Comparison of ENCODE assay signal across 9 cellular contexts in the genomic region with DNA sequence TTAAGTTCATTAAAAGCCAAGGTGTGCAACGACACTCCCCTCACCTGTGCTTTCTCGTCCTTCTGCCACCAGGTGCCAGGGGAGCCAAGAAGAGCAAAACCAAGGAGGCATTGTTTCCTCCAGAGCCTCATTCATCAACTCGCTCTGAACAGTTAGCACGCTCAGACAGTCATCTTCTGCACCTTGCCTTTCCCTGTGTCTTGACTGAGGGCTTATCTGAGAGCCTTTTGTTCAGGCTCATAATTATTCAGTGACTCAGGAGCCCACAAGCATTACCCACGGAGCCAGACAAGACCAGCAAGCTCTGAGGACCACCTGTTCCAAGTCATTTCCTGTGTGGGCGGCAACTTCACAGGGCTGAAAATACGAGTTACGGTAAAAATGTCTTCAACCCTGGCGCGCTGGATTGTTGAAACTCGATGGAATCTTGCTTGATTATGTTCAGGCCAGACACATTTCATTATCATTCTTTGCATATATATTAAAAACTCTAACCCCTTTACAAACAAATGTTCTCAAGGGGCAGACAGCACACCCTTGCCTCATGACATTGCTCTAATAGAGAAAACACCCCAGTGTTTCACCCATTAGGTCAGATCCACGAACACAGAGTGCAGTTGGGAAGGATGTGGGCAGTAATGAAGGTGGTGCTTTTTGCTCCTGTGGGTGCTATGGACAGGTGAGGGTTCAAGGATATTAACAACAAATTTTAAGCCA.
DNase-seq lines count a peak whose midpoint lies in the region; ATAC-seq, FAIRE-seq and TF ChIP-seq lines count a peak whose summit lies in the region.
"Had no signal": no experiment of that assay in that cellular context is flagged by ENCODE, and none has a peak within 500 bp of the region (broad histone marks: within the 10 kb centered on the region; RNA-seq: fewer than 3 reads in every experiment).

No MANE protein-coding gene starts in this region.

- no peak for ATAC-seq in GM21423 (IDR thresholded peaks at IDR 0.05; ENCODE audit: unreplicated experiment)

- H3K27ac ChIP-seq in thymus (ENCODE audit: low read depth) (peak overlapping the region; percentile 53), kidney (ENCODE audit: low read depth in 2 of 2, low read length in 2 of 2) (no peak overlapping the region)
- H3K27ac ChIP-seq: VCaP had no signal

- DNase-seq in NCI-H748 (lab: John Stamatoyannopoulos, UW; ENCODE audit: unreplicated experiment) (peak; percentile 20), NCI-H748 treated with DMSO at 0.1 percent for 48 hours (lab: John Stamatoyannopoulos, UW) (no peak), kidney epithelial cell (ENCODE audit: low read depth) (peak; percentile 94), kidney (no peak), GM19240 (ENCODE audit: insufficient read length, low spot score) (no peak)
- peak; percentile 73 for DNase-seq in activated CD8-positive, alpha-beta memory T cell treated with anti-CD3 and anti-CD28 coated beads, Interleukin-2, amount 50 U/mL, for 4 hours

- no peak overlapping the region for H3K9ac ChIP-seq in kidney (ENCODE audit: low read length in 2 of 2)

- H3K4me3 ChIP-seq in kidney epithelial cell (ENCODE audit: low read depth, low read length), result no peak overlapping the region
- peak overlapping the region; percentile 22 for H3K4me3 ChIP-seq in thymus (ENCODE audit: low read length)
- no peak overlapping the region for H3K4me3 ChIP-seq in kidney (ENCODE audit: low read length in 2 of 2)

- H3K27me3 ChIP-seq in kidney epithelial cell (ENCODE audit: control insufficient read depth, insufficient read depth, low read length), result no peaks in the 10 kb centered on the region
- H3K27me3 ChIP-seq in thymus (ENCODE audit: control insufficient read depth, insufficient read depth), result no peaks in the 10 kb centered on the region

- no peak for FAIRE-seq in kidney (lab: Jason Lieb, UNC)

- TF ChIP-seq CTCF in kidney epithelial cell (IDR thresholded peaks at IDR 0.05; ENCODE audit: insufficient read depth, low read length, poor library complexity, severe bottlenecking) (peak; percentile 26), kidney (IDR thresholded peaks at IDR 0.05; ENCODE audit: borderline replicate concordance, extremely low read depth, insufficient read depth) (no peak)

- H3K4me1 ChIP-seq in thymus (ENCODE audit: control insufficient read depth, insufficient read depth, low read length) (peaks cover 16% of the 10 kb centered on the region), kidney (ENCODE audit: control insufficient read depth in 1 of 2, insufficient read depth in 1 of 2, low read depth in 1 of 2, low read length in 2 of 2) (no peaks in the 10 kb centered on the region)

- 18% methylated on average over 12 of the region's 12 CpGs for WGBS in thymus

- H3K36me3 ChIP-seq in kidney epithelial cell (ENCODE audit: control insufficient read depth, insufficient read depth, low read length) (no peaks in the 10 kb centered on the region), thymus (ENCODE audit: control insufficient read depth, insufficient read depth) (no peaks in the 10 kb centered on the region), kidney (ENCODE audit: control insufficient read depth in 1 of 2, insufficient read depth in 2 of 2, low read length in 2 of 2) (no peaks in the 10 kb centered on the region)

- intact Hi-C loops in kidney (cut with DNase I), result no loop called here

- H3K9me3 ChIP-seq in thymus (ENCODE audit: control insufficient read depth), result no peaks in the 10 kb centered on the region
- no peaks in the 10 kb centered on the region for H3K9me3 ChIP-seq in kidney (ENCODE audit: control insufficient read depth in 1 of 2, low read length in 2 of 2)

Comparison
In these comparisons a context has a peak if more than half of its experiments do, and no peak if none do; other contexts are left out.
1. DNase-seq: peak in NCI-H748 (single experiment), activated CD8-positive, alpha-beta memory T cell treated with anti-CD3 and anti-CD28 coated beads, Interleukin-2, amount 50 U/mL, for 4 hours (single experiment) and kidney epithelial cell (single experiment); none in NCI-H748 treated with DMSO at 0.1 percent for 48 hours (single experiment), kidney (single experiment) and GM19240 (single experiment).